1 cellular context compared by ENCODE assay signal in genomic region chr19:15289673-15290072, GRCh38.
TF ChIP-seq lines count a peak whose summit lies in the region.

No MANE protein-coding gene starts in this region.

TF ChIP-seq in HepG2, 621 proteins besides CTCF, POLR2A, EP300 and RAD21 (continued from another document):
- TF ChIP-seq ZNF572 (CRISPR knock-in tag; IDR thresholded peaks at IDR 0.05), result no peak
- TF ChIP-seq SRY (CRISPR knock-in tag; IDR thresholded peaks at IDR 0.05), result no peak
- no peak for TF ChIP-seq ZNF331 (CRISPR knock-in tag; IDR thresholded peaks at IDR 0.05)
- no peak for TF ChIP-seq THRA (CRISPR knock-in tag; IDR thresholded peaks at IDR 0.05; ENCODE audit: borderline replicate concordance)
